29 cellular contexts compared by ENCODE assay signal in the genomic region with DNA sequence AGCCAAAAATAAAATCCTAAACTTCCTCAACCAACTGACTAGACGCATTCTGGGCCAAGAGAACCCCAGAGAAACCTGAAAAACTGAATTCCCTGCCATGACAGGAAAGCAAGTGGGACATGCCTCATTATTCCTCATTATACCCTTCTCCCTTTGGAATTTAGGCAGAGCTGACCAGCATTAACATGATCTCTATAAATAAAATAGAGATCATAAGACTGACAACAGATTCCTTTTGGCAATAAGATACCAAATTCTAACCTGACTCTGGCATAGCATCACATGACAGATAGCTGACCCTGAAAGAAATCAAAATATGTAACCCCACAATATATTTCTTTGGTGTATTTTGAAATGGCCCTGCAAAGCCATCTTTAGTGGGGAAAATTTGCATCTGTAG.
"Had no signal": no experiment of that assay in that cellular context is flagged by ENCODE, and none has a peak within 500 bp of the region (broad histone marks: within the 10 kb centered on the region; RNA-seq: fewer than 3 reads in every experiment).

No MANE protein-coding gene starts in this region.

- H3K9ac ChIP-seq: neural progenitor cell had no signal

- H3K9me3 ChIP-seq: ovary, prostate gland, right lobe of liver, sigmoid colon, spleen, suprapubic skin, testis, tibial artery, transverse colon, upper lobe of right lung, uterus had no signal

- H3K36me3 ChIP-seq: neural progenitor cell, ovary, prostate gland, right lobe of liver, sigmoid colon, spleen, suprapubic skin, tibial artery, transverse colon, upper lobe of right lung, uterus had no signal

- H3K4me2 ChIP-seq: neural progenitor cell, smooth muscle cell had no signal

- H3K27ac ChIP-seq: neural progenitor cell, ovary, prostate gland, right lobe of liver, sigmoid colon, spleen, suprapubic skin, testis, tibial artery, transverse colon, upper lobe of right lung, uterus had no signal

- H2AFZ ChIP-seq: neural progenitor cell had no signal

- H3K4me1 ChIP-seq: prostate gland, right lobe of liver, sigmoid colon, spleen, upper lobe of right lung, uterus had no signal

- H3K4me3 ChIP-seq: neural progenitor cell, ovary, prostate gland, right lobe of liver, sigmoid colon, skin epidermis, smooth muscle cell, spleen, suprapubic skin, testis, tibial artery, transverse colon, upper lobe of right lung, uterus had no signal

- ATAC-seq: naive thymus-derived CD8-positive, alpha-beta T cell; natural killer cell treated with Interleukin-12 subunit alpha and Interleukin-12 subunit beta and Interleukin-15 and Interleukin-18, amount 100 ng/mL, for 72 hours; right cardiac atrium; right lobe of liver; stimulated activated memory B cell treated with anti-CD40 and anti-IgM and Interleukin-4, amounts not matched to agents 10 μg/mL and 1 μg/mL and 100 μg/mL, for 72 hours; stimulated activated naive CD8-positive, alpha-beta T cell treated with anti-CD3 and anti-CD28 coated beads, Interleukin-15, amount 100 ng/mL, for 72 hours; stimulated activated naive CD8-positive, alpha-beta T cell treated with anti-CD3 and anti-CD28 coated beads, Interleukin-15, Interleukin-2, amounts not matched to agents 100 U/mL and 50 U/mL, for 24 hours; upper lobe of right lung had no signal

- H3K27me3 ChIP-seq: neural progenitor cell, ovary, right lobe of liver, sigmoid colon, spleen, suprapubic skin, testis, tibial artery, transverse colon, upper lobe of right lung, uterus had no signal

- DNase-seq: naive B cell; naive thymus-derived CD8-positive, alpha-beta T cell; occipital lobe; ovary; right cardiac atrium; right lobe of liver; sigmoid colon; spleen; stimulated activated CD4-positive, alpha-beta T cell treated with anti-CD3 and anti-CD28 coated beads, Interleukin-12 subunit alpha, Interleukin-12 subunit beta, amount 100 ng/mL, for 4 hours; stimulated activated CD4-positive, alpha-beta T cell treated with anti-CD3 and anti-CD28 coated beads, Interleukin-1b, Interleukin-23, amount 100 ng/mL, for 48 hours; stimulated activated CD4-positive, alpha-beta T cell treated with anti-CD3 and anti-CD28 coated beads, Interleukin-4, amount 100 ng/mL, for 1 hour; stimulated activated CD4-positive, alpha-beta T cell treated with anti-CD3 and anti-CD28 coated beads, Interleukin-4, amount 100 ng/mL, for 4 hours; stimulated activated CD8-positive, alpha-beta memory T cell treated with anti-CD3 and anti-CD28 coated beads, Interleukin-4, amount 100 ng/mL, for 48 hours; stimulated activated naive CD4-positive, alpha-beta T cell; stimulated activated naive CD8-positive, alpha-beta T cell treated with anti-CD3 and anti-CD28 coated beads, Interleukin-15, amount 100 ng/mL, for 72 hours; stimulated activated naive CD8-positive, alpha-beta T cell treated with anti-CD3 and anti-CD28 coated beads, Interleukin-15, Interleukin-2, amounts not matched to agents 100 U/mL and 50 U/mL, for 24 hours; substantia nigra; testis; tibial artery; transverse colon; upper lobe of right lung; uterus had no signal
